1 cellular context compared by ENCODE assay signal in genomic region chr13:30864352-30865130, GRCh38.
TF ChIP-seq lines count a peak whose summit lies in the region.

No MANE protein-coding gene starts in this region.

TF ChIP-seq in SK-N-SH, 30 proteins besides CTCF, POLR2A, EP300 and RAD21 (continued from another document):
- TF ChIP-seq GATA2 (CRISPR knock-in tag; IDR thresholded peaks at IDR 0.05) (no peak), FOXJ3 (CRISPR knock-in tag; IDR thresholded peaks at IDR 0.05) (no peak), JUND (IDR thresholded peaks at IDR 0.05) (peak; percentile 38; the same call in 1 of the 2 replicates), SIN3A (IDR thresholded peaks at IDR 0.05; ENCODE audit: borderline replicate concordance, low read depth, low read length) (no peak), POLR2AphosphoS5 (IDR thresholded peaks at IDR 0.05; ENCODE audit: low read depth, low read length) (peak; percentile 28; the same call in 1 of the 2 replicates), MEF2A (IDR thresholded peaks at IDR 0.05; ENCODE audit: borderline replicate concordance, low read depth) (no peak)
